24 cellular contexts compared by ENCODE assay signal in genomic region chr19:54108496-54108895, GRCh38. TPM values are rescaled to one million over a fixed set of nuclear protein-coding genes. Genes with fewer than 3 reads are reported as not detected.
"Had no signal": no experiment of that assay in that cellular context is flagged by ENCODE, and none has a peak within 500 bp of the region (broad histone marks: within the 10 kb centered on the region; RNA-seq: fewer than 3 reads in every experiment).

No MANE protein-coding gene starts in this region.

- H3K4me3 Mint-ChIP-seq: activated CD8-positive, alpha-beta T cell treated with anti-CD3 and anti-CD28 coated beads for 36 hours; activated naive CD4-positive, alpha-beta T cell treated with anti-CD3 and anti-CD28 coated beads, Interleukin-2, amount 50 U/mL, for 24 hours; activated T-cell treated with anti-CD3 and anti-CD28 coated beads, Interleukin-2, amount 50 U/mL, for 24 hours; activated T-helper 1 cell treated with anti-CD3 and anti-CD28 coated beads, Interleukin-12 subunit alpha, Interleukin-12 subunit beta, Interleukin-2, Interleukin-4 antibody, amounts not matched to agents 30 ng/mL and 10 ng/mL and 1 ng/mL, durations not matched to agents 14 hours and 24 hours and 36 hours; T-helper 1 cell treated with Interleukin-12 subunit alpha and Interleukin-12 subunit beta and Interleukin-4 antibody, amounts not matched to agents 30 μg/mL and 1 μg/mL, for 36 hours had no signal

- H3K27me3 Mint-ChIP-seq: activated CD8-positive, alpha-beta T cell treated with anti-CD3 and anti-CD28 coated beads for 36 hours; activated naive CD4-positive, alpha-beta T cell treated with anti-CD3 and anti-CD28 coated beads, Interleukin-2, amount 50 U/mL, for 24 hours; activated T-cell treated with anti-CD3 and anti-CD28 coated beads, Interleukin-2, amount 50 U/mL, for 24 hours had no signal

- H3K4me3 ChIP-seq: breast epithelium had no signal

- DNase-seq: activated CD4-positive, alpha-beta T cell treated with anti-CD3 and anti-CD28 coated beads for 4 hours; activated CD8-positive, alpha-beta T cell treated with anti-CD3 and anti-CD28 coated beads for 36 hours; activated effector memory CD4-positive, alpha-beta T cell treated with Interleukin-2 at 50 U/mL for 16 hours; activated naive CD4-positive, alpha-beta T cell; activated T-cell treated with anti-CD3 and anti-CD28 coated beads, Interleukin-2, amount 50 U/mL, for 24 hours; caudate nucleus; MM.1S; NCI-H1105; NCI-H1436; NCI-H1694 treated with DMSO at 0.1 percent for 48 hours; NCI-H2029 treated with DMSO at 0.1 percent for 48 hours; NCI-H345; NCI-H510A; NCI-H526 treated with DMSO at 0.1 percent for 48 hours; NK-92 treated with Interleukin-12 subunit alpha and Interleukin-12 subunit beta, amount 100 ng/mL, for 24 hours; OCI-M1; SHP77 treated with DMSO at 0.1 percent for 48 hours had no signal

- H3K9me3 Mint-ChIP-seq: activated CD8-positive, alpha-beta T cell treated with anti-CD3 and anti-CD28 coated beads for 36 hours; activated naive CD4-positive, alpha-beta T cell treated with anti-CD3 and anti-CD28 coated beads, Interleukin-2, amount 50 U/mL, for 24 hours; activated T-cell treated with anti-CD3 and anti-CD28 coated beads, Interleukin-2, amount 50 U/mL, for 24 hours; activated T-helper 1 cell treated with anti-CD3 and anti-CD28 coated beads, Interleukin-12 subunit alpha, Interleukin-12 subunit beta, Interleukin-2, Interleukin-4 antibody, amounts not matched to agents 30 ng/mL and 10 ng/mL and 1 ng/mL, durations not matched to agents 14 hours and 24 hours and 36 hours; T-helper 1 cell treated with Interleukin-12 subunit alpha and Interleukin-12 subunit beta and Interleukin-4 antibody, amounts not matched to agents 30 μg/mL and 1 μg/mL, for 36 hours had no signal

- H3K9me3 ChIP-seq: breast epithelium had no signal

- H3K27ac Mint-ChIP-seq: activated CD8-positive, alpha-beta T cell treated with anti-CD3 and anti-CD28 coated beads for 36 hours; activated naive CD4-positive, alpha-beta T cell treated with anti-CD3 and anti-CD28 coated beads, Interleukin-2, amount 50 U/mL, for 24 hours; activated T-cell treated with anti-CD3 and anti-CD28 coated beads, Interleukin-2, amount 50 U/mL, for 24 hours; activated T-helper 1 cell treated with anti-CD3 and anti-CD28 coated beads, Interleukin-12 subunit alpha, Interleukin-12 subunit beta, Interleukin-2, Interleukin-4 antibody, amounts not matched to agents 30 ng/mL and 10 ng/mL and 1 ng/mL, durations not matched to agents 14 hours and 24 hours and 36 hours; T-helper 1 cell treated with Interleukin-12 subunit alpha and Interleukin-12 subunit beta and Interleukin-4 antibody, amounts not matched to agents 30 μg/mL and 1 μg/mL, for 36 hours had no signal

- H3K27ac ChIP-seq: breast epithelium had no signal

- ATAC-seq: activated CD4-positive, CD25-positive, alpha-beta regulatory T cell treated with anti-CD3 and anti-CD28 coated beads, Interleukin-2, amount 50 U/mL, for 24 hours; activated CD8-positive, alpha-beta T cell treated with anti-CD3 and anti-CD28 coated beads for 36 hours had no signal

- H3K4me1 ChIP-seq: breast epithelium had no signal

- FAIRE-seq: RCC 7860 had no signal

RNA-seq across cellular contexts. Expression of gene TARM1, which starts 27.3 kb away (rescaled TPM):
- polyA plus RNA-seq: aorta had no signal
